Comparison of ENCODE assay signal across 21 cellular contexts in the genomic region with DNA sequence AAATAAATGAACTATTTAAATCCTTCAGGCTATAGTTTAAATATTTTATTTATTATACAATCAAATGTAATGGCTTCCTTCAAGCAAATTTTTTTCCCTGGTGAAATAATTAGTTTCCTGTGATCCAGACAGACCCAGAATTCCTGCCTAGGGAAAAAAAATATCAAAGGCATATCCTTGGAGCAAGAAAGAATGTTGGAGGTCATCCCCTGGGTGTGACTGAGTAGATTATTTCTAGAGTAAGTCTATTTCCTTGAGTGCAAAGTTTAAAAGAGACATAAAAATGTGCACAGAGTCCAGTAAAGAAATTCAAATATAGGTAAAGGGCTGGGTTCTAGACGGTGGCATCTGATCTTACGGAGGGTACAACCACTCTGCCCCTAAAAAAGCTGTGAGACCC. TPM values are rescaled to one million over a fixed set of nuclear protein-coding genes. Genes with fewer than 3 reads are reported as not detected.
DNase-seq lines count a peak whose midpoint lies in the region; ATAC-seq, FAIRE-seq and TF ChIP-seq lines count a peak whose summit lies in the region.
"Had no signal": no experiment of that assay in that cellular context is flagged by ENCODE, and none has a peak within 500 bp of the region (broad histone marks: within the 10 kb centered on the region; RNA-seq: fewer than 3 reads in every experiment).

No MANE protein-coding gene starts in this region.

- peaks cover 0 to 9% of the 10 kb centered on the region in 2 donors for H3K4me1 ChIP-seq in muscle layer of duodenum (ENCODE audit: control insufficient read depth in 1 of 2, insufficient read depth in 2 of 2, low read length in 2 of 2)
- H3K4me1 ChIP-seq in stomach = peaks cover 14 to 24% (median 19%) of the 10 kb centered on the region in 4 donors
- peaks cover 0 to 8% (median 0%) of the 10 kb centered on the region in 9 donors for H3K4me1 ChIP-seq in heart right ventricle
- peaks cover 0 to 4% of the 10 kb centered on the region in 2 donors for H3K4me1 ChIP-seq in kidney (ENCODE audit: control insufficient read depth in 1 of 2, insufficient read depth in 1 of 2, low read depth in 1 of 2, low read length in 2 of 2)
- H3K4me1 ChIP-seq: BE2C had no signal

- ATAC-seq in heart right ventricle = no peak
- ATAC-seq: GM12878 had no signal

- FAIRE-seq in frontal cortex (lab: Jason Lieb, UNC) = no peak
- no peak for FAIRE-seq in GM19239 (lab: Jason Lieb, UNC)
- no peak for FAIRE-seq in kidney (lab: Jason Lieb, UNC)
- FAIRE-seq: GM12878 had no signal

- 0 to 47% (median 22%) methylated on average over 2 of the region's 2 CpGs for WGBS in stomach, 5 donors
- WGBS in heart right ventricle, 2 donors = 27 to 72% methylated on average over 2 of the region's 2 CpGs

- intact Hi-C loops in stomach (cut with DNase I; ENCODE audit: low total_unique reads) = no loop called here
- intact Hi-C loops in heart right ventricle (cut with DNase I) = no loop called here
- intact Hi-C loops in kidney (cut with DNase I) = no loop called here

- no peaks in the 10 kb centered on the region for H3K27me3 ChIP-seq in muscle layer of duodenum (ENCODE audit: low read depth, low read length)
- H3K27me3 ChIP-seq in stomach = no peaks in the 10 kb centered on the region
- no peaks in the 10 kb centered on the region for H3K27me3 ChIP-seq in heart right ventricle
- H3K27me3 ChIP-seq: BE2C had no signal

- TF ChIP-seq POLR2A in stomach (IDR thresholded peaks at IDR 0.05) = no peak

- TF ChIP-seq EP300 in stomach (IDR thresholded peaks at IDR 0.05) = no peak

- H3K36me3 ChIP-seq in muscle layer of duodenum (ENCODE audit: control insufficient read depth in 1 of 2, insufficient read depth in 2 of 2, low read length in 2 of 2) (no peaks in the 10 kb centered on the region), stomach (no peaks in the 10 kb centered on the region), heart right ventricle (no peaks in the 10 kb centered on the region), kidney (ENCODE audit: control insufficient read depth in 1 of 2, insufficient read depth in 2 of 2, low read length in 2 of 2) (no peaks in the 10 kb centered on the region)
- H3K36me3 ChIP-seq: BE2C, HAP-1 had no signal

- H3K9me3 ChIP-seq in muscle layer of duodenum (ENCODE audit: control insufficient read depth in 1 of 2, low read length in 2 of 2) = peaks cover 0 to 2% of the 10 kb centered on the region in 2 donors
- H3K9me3 ChIP-seq in stomach = no peaks in the 10 kb centered on the region
- peaks cover 0 to 2% (median 0%) of the 10 kb centered on the region in 11 donors for H3K9me3 ChIP-seq in heart right ventricle
- H3K9me3 ChIP-seq in kidney (ENCODE audit: control insufficient read depth in 1 of 2, low read length in 2 of 2) = no peaks in the 10 kb centered on the region
- H3K9me3 ChIP-seq: BE2C, HAP-1 had no signal

- TF ChIP-seq CTCF in stomach (IDR thresholded peaks at IDR 0.05) = no peak
- TF ChIP-seq CTCF in heart right ventricle (IDR thresholded peaks at IDR 0.05) = no peak
- no peak for TF ChIP-seq CTCF in kidney (IDR thresholded peaks at IDR 0.05; ENCODE audit: borderline replicate concordance, extremely low read depth, insufficient read depth)

- H3K4me3 ChIP-seq in muscle layer of duodenum (ENCODE audit: low read depth in 1 of 2, low read length in 2 of 2) (no peak overlapping the region), stomach (no peak overlapping the region), heart right ventricle (no peak overlapping the region), kidney (ENCODE audit: low read length in 2 of 2) (no peak overlapping the region)
- H3K4me3 ChIP-seq: GM12878, GM23248, HAP-1 had no signal

- peak; percentile 27 for DNase-seq in EH (ENCODE audit: low read depth)
- DNase-seq in kidney glomerular epithelial cell (lab: John Stamatoyannopoulos, UW) = peak; percentile 18
- DNase-seq in stomach = no peak
- no peak for DNase-seq in heart right ventricle
- DNase-seq in frontal cortex (ENCODE audit: low spot score in 2 of 2) = no peak
- DNase-seq in GM19239 (ENCODE audit: insufficient read length, low spot score) = no peak
- DNase-seq in kidney = no peak
- DNase-seq: BE2C, DMS79, GM23248, MV-4-11, NCI-H1694 treated with DMSO at 0.1 percent for 48 hours, NCI-H2081 treated with DMSO at 0.1 percent for 48 hours, NCI-H2171 treated with DMSO at 0.1 percent for 48 hours, NCI-H524 treated with DMSO at 0.1 percent for 48 hours, NCI-H82, Right ventricle myocardium superior had no signal

- H3K27ac ChIP-seq in muscle layer of duodenum (ENCODE audit: low read length) (peak overlapping the region; percentile 33), stomach (peak overlapping the region in 3 of 5 donors; percentile 27 to 60 (median 44)), heart right ventricle (no peak overlapping the region), kidney (ENCODE audit: low read depth in 2 of 2, low read length in 2 of 2) (peak overlapping the region in 1 of 2 donors; percentile 30)
- H3K27ac ChIP-seq: GM23248 had no signal

- H3K9ac ChIP-seq in kidney (ENCODE audit: low read length in 2 of 2) = no peak overlapping the region
- H3K9ac ChIP-seq: GM23248 had no signal

RNA-seq across cellular contexts. Expression of a gene that starts 32.2 kb away (rescaled TPM):
- total RNA-seq in stomach = 1 to 10 TPM in 3 of 5 donors, not detected in 2; 1.4 to 7.5 (median 1.7) TPM
- 1 to 10 TPM; 1.7 to 9.0 (median 6.5) TPM for polyA plus RNA-seq in stomach
- total RNA-seq in heart right ventricle = 1 to 10 TPM in 8 of 10 donors, under 1 TPM in 1, not detected in 1; 0.93 to 2.2 (median 1.4) TPM
- polyA plus RNA-seq in heart right ventricle = under 1 TPM; 0.37 to 0.41 TPM
- 5.3 TPM for total RNA-seq in frontal cortex
- total RNA-seq in kidney = 4.5 TPM
- polyA plus RNA-seq in kidney (ENCODE audit: insufficient read depth, low read depth, low replicate concordance) = 2.9 TPM
- polyA plus RNA-seq: IgD-negative memory B cell had no signal

Comparison
In these comparisons a context has a peak if more than half of its experiments do, and no peak if none do; other contexts are left out.
1. DNase-seq: peak in EH (single experiment) and kidney glomerular epithelial cell (single experiment); none in stomach (single experiment), heart right ventricle (0 of 2), frontal cortex (0 of 2), GM19239 (single experiment) and kidney (single experiment).
2. H3K27ac ChIP-seq: peak in muscle layer of duodenum (single experiment) and stomach (3 of 5); none in heart right ventricle (0 of 10).